In genomic region chr16:68528686-68529379, GRCh38 we compare ENCODE assay signal across 8 cellular contexts.
DNase-seq lines count a peak whose midpoint lies in the region; ATAC-seq and TF ChIP-seq lines count a peak whose summit lies in the region.

No MANE protein-coding gene starts in this region.

- DNase-seq in NCI-H446 (lab: John Stamatoyannopoulos, UW) = peak; percentile 46 to 70
- DNase-seq in central memory CD4-positive, alpha-beta T cell = peak; percentile 84
- DNase-seq in kidney tubule cell (ENCODE audit: low spot score) = peak; percentile 86
- peak; percentile 80 for DNase-seq in stimulated activated CD4-positive, alpha-beta T cell treated with anti-CD3 and anti-CD28 coated beads, Interleukin-2, amount 100 ng/mL, for 4 hours (ENCODE audit: low read depth)

- H3K27ac ChIP-seq in 22Rv1 = peak overlapping the region; percentile 61

- TF ChIP-seq CTCF in 22Rv1 (IDR thresholded peaks at IDR 0.05) = peak; percentile 94

- peak; percentile 77 for ATAC-seq in GM18511 (IDR thresholded peaks at IDR 0.05; ENCODE audit: unreplicated experiment)
- ATAC-seq in HG03342 (IDR thresholded peaks at IDR 0.05; ENCODE audit: unreplicated experiment) = peak; percentile 71
- peak; percentile 77 to 79 for ATAC-seq in activated CD4-positive, CD25-positive, alpha-beta regulatory T cell treated with anti-CD3 and anti-CD28 coated beads, Interleukin-2, amount 50 U/mL, for 24 hours

Comparison
In these comparisons a context has a peak if more than half of its experiments do, and no peak if none do; other contexts are left out.
1. Peak in every context shown above with its lines: DNase-seq, ATAC-seq and H3K27ac ChIP-seq.